In the genomic region with DNA sequence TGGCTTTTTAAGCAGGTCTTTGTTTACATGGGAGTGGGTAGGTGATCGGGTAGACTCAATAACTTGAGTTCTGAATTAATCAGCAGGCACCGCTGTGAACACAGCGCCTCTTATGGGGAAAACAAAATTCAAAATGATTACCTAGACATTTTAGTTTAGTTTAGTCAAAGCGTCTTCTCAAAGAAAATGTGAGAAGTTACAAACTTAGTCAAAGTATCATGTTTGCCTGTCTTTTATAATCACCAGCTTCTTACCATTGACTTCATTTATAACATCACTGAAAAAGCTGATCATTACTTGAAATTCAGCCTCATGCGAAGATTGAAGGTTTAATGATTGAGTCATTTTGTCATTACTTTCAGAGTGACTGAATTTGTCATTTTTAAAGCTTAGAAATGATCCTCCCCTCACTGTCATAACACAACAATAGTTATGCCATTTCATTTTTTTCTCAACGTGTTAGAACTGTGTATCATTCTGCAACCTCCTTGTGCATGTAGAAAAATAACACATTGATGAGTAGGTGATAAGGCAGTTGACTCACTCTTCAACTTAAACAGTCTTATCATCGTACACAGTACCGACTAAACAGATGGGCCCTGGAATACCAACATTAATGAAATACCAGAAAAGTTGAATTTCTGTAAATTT, we compare ENCODE assay signal across 12 cellular contexts.
A peak's percentile ranks its signal among the peaks of the same experiment; 100 is the strongest.
DNase-seq lines count a peak whose midpoint lies in the region; ATAC-seq and TF ChIP-seq lines count a peak whose summit lies in the region.
"Had no signal": no experiment of that assay in that cellular context is flagged by ENCODE, and none has a peak within 500 bp of the region (broad histone marks: within the 10 kb centered on the region; RNA-seq: fewer than 3 reads in every experiment).

No MANE protein-coding gene starts in this region.

- H3K4me3 ChIP-seq in trophoblast cell (ENCODE audit: low read depth, low read length): no peak overlapping the region
- H3K4me3 ChIP-seq: tibial nerve had no signal

- no peak for DNase-seq in activated T-cell treated with anti-CD3 and anti-CD28 coated beads, Interleukin-2, amount 50 U/mL, for 24 hours
- no peak for DNase-seq in activated T-cell treated with anti-CD3 and anti-CD28 coated beads, Interleukin-2, amount 50 U/mL, for 1 hour
- DNase-seq in T-helper 17 cell: no peak
- peak; percentile 36 to 76 for DNase-seq in trophoblast cell
- DNase-seq in progenitor cell of endocrine pancreas (ENCODE audit: low spot score, unreplicated experiment): no peak
- DNase-seq in GM10266 (ENCODE audit: extremely low spot score): no peak
- DNase-seq in NCI-H1436 treated with DMSO at 0.1 percent for 48 hours (lab: John Stamatoyannopoulos, UW): no peak
- DNase-seq: HFFc6, hippocampal formation had no signal

- H3K9me3 Mint-ChIP-seq in activated T-cell treated with anti-CD3 and anti-CD28 coated beads, Interleukin-2, amount 50 U/mL, for 24 hours: no peaks in the 10 kb centered on the region
- no peaks in the 10 kb centered on the region for H3K9me3 Mint-ChIP-seq in progenitor cell of endocrine pancreas (ENCODE audit: low read depth)
- H3K9me3 Mint-ChIP-seq: HFFc6 had no signal

- H3K27ac Mint-ChIP-seq in activated T-cell treated with anti-CD3 and anti-CD28 coated beads, Interleukin-2, amount 50 U/mL, for 24 hours: peak overlapping the region; percentile 92
- H3K27ac Mint-ChIP-seq in T-helper 17 cell (no peak overlapping the region), progenitor cell of endocrine pancreas (no peak overlapping the region)
- H3K27ac Mint-ChIP-seq: HFFc6 had no signal

- no peak overlapping the region for H3K4me3 Mint-ChIP-seq in activated T-cell treated with anti-CD3 and anti-CD28 coated beads, Interleukin-2, amount 50 U/mL, for 24 hours
- H3K4me3 Mint-ChIP-seq in T-helper 17 cell: peak overlapping the region; percentile 33
- no peak overlapping the region for H3K4me3 Mint-ChIP-seq in progenitor cell of endocrine pancreas (ENCODE audit: low read depth)
- H3K4me3 Mint-ChIP-seq: HFFc6 had no signal

- H3K18ac ChIP-seq in trophoblast cell (ENCODE audit: low read length): no peak overlapping the region

- no peak overlapping the region for H2BK120ac ChIP-seq in trophoblast cell (ENCODE audit: insufficient read depth, low read length, poor library complexity)

- TF ChIP-seq CTCF in progenitor cell of endocrine pancreas (IDR thresholded peaks at IDR 0.05; ENCODE audit: unreplicated experiment) (no peak), GM10266 (IDR thresholded peaks at IDR 0.05; ENCODE audit: control insufficient read depth, insufficient read depth, low read depth, missing control alignments) (no peak)

- no peak overlapping the region for H3K9ac ChIP-seq in trophoblast cell (ENCODE audit: low read length)

- H4K8ac ChIP-seq in trophoblast cell (ENCODE audit: low read depth, low read length): no peak overlapping the region

- H2BK12ac ChIP-seq in trophoblast cell (ENCODE audit: low read length): no peak overlapping the region

- H3K27me3 Mint-ChIP-seq in activated T-cell treated with anti-CD3 and anti-CD28 coated beads, Interleukin-2, amount 50 U/mL, for 24 hours: no peaks in the 10 kb centered on the region
- H3K27me3 Mint-ChIP-seq in T-helper 17 cell: peaks cover 9% of the 10 kb centered on the region
- H3K27me3 Mint-ChIP-seq in progenitor cell of endocrine pancreas: peaks cover 28% of the 10 kb centered on the region

- H2AK5ac ChIP-seq in trophoblast cell (ENCODE audit: low read length): no peak overlapping the region

- H3K14ac ChIP-seq in trophoblast cell (ENCODE audit: low read length): no peak overlapping the region

- H3K27ac ChIP-seq in cingulate gyrus (ENCODE audit: low read depth, low read length) (peak overlapping the region; percentile 43), trophoblast cell (ENCODE audit: low read depth, low read length) (no peak overlapping the region)
- H3K27ac ChIP-seq: tibial nerve had no signal

- no peak overlapping the region for H2AFZ ChIP-seq in trophoblast cell (ENCODE audit: insufficient read depth, low read length, poor library complexity)

- H3K36me3 ChIP-seq in trophoblast cell (ENCODE audit: control insufficient read depth in 1 of 2, insufficient read depth in 2 of 2, low read length in 2 of 2): no peaks in the 10 kb centered on the region
- H3K36me3 ChIP-seq: tibial nerve had no signal

- no peak overlapping the region for H4K91ac ChIP-seq in trophoblast cell (ENCODE audit: low read depth, low read length)

- H3K36me3 Mint-ChIP-seq in activated T-cell treated with anti-CD3 and anti-CD28 coated beads, Interleukin-2, amount 50 U/mL, for 24 hours (ENCODE audit: low read depth): no peaks in the 10 kb centered on the region
- no peaks in the 10 kb centered on the region for H3K36me3 Mint-ChIP-seq in T-helper 17 cell (ENCODE audit: low read depth)
- no peaks in the 10 kb centered on the region for H3K36me3 Mint-ChIP-seq in progenitor cell of endocrine pancreas (ENCODE audit: insufficient read depth)

- H3K4me1 ChIP-seq in trophoblast cell (ENCODE audit: control insufficient read depth in 1 of 2, insufficient read depth in 2 of 2, low read length in 2 of 2): no peaks in the 10 kb centered on the region

- WGBS in trophoblast cell (ENCODE audit: extremely low coverage, insufficient coverage, insufficient read length): no CpG with 5 or more reads among the region's 8 CpGs

- no peaks in the 10 kb centered on the region for H3K27me3 ChIP-seq in trophoblast cell (ENCODE audit: insufficient read depth, low read length)
- H3K27me3 ChIP-seq: tibial nerve had no signal

- ATAC-seq in T-helper 17 cell: no peak
- ATAC-seq: esophagus mucosa had no signal

- no peak overlapping the region for H4K12ac ChIP-seq in trophoblast cell (ENCODE audit: low read depth, low read length)

- H2BK5ac ChIP-seq in trophoblast cell (ENCODE audit: low read depth, low read length, poor library complexity): no peak overlapping the region

- H3K23ac ChIP-seq in trophoblast cell (ENCODE audit: low read length): no peak overlapping the region

- H3K9me3 ChIP-seq in T-helper 17 cell (ENCODE audit: control insufficient read depth, low read length, poor library complexity, severe bottlenecking) (no peaks in the 10 kb centered on the region), trophoblast cell (ENCODE audit: insufficient read depth, low read depth, low read length) (no peaks in the 10 kb centered on the region)
- H3K9me3 ChIP-seq: tibial nerve had no signal

- H3K4me2 ChIP-seq in trophoblast cell (ENCODE audit: low read length): no peak overlapping the region

- H3K79me1 ChIP-seq in trophoblast cell (ENCODE audit: low read length): no peaks in the 10 kb centered on the region

- H3K79me2 ChIP-seq in trophoblast cell (ENCODE audit: control insufficient read depth, insufficient read depth, low read length, poor library complexity): no peaks in the 10 kb centered on the region

- H3K4me1 Mint-ChIP-seq in activated T-cell treated with anti-CD3 and anti-CD28 coated beads, Interleukin-2, amount 50 U/mL, for 24 hours (ENCODE audit: low read depth): peaks cover 46% of the 10 kb centered on the region
- H3K4me1 Mint-ChIP-seq in T-helper 17 cell (peaks cover 16% of the 10 kb centered on the region), progenitor cell of endocrine pancreas (ENCODE audit: low read depth) (peaks cover 17% of the 10 kb centered on the region)

- H3K4ac ChIP-seq in trophoblast cell (ENCODE audit: low read depth, low read length): no peak overlapping the region

Comparison
In these comparisons a context has a peak if more than half of its experiments do, and no peak if none do; other contexts are left out.
1. DNase-seq: peak in trophoblast cell (2 of 2); none in activated T-cell treated with anti-CD3 and anti-CD28 coated beads, Interleukin-2, amount 50 U/mL, for 24 hours (single experiment), activated T-cell treated with anti-CD3 and anti-CD28 coated beads, Interleukin-2, amount 50 U/mL, for 1 hour (single experiment), T-helper 17 cell (0 of 3), progenitor cell of endocrine pancreas (single experiment), GM10266 (single experiment) and NCI-H1436 treated with DMSO at 0.1 percent for 48 hours (single experiment).